8 cellular contexts compared by ENCODE assay signal in the genomic region with DNA sequence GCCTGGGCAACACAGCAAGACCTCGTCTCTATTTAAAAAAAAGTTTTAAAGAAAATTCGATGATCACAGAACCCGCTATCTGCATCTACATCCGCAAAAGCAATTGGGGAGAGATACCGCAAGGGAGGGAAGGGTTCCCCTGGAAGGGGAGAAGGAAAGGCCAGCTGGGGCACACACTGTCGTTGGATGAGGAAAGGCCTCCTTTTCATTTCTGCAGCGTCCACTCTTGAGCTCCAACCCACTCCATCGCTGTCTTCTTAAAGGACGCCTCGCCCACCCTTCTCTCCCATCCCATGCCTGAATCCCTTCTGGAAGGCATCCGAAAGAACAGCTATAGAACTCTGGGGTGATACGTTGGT. TPM values are rescaled to one million over a fixed set of nuclear protein-coding genes. Genes with fewer than 3 reads are reported as not detected.
A peak's percentile ranks its signal among the peaks of the same experiment; 100 is the strongest.
DNase-seq lines count a peak whose midpoint lies in the region; TF ChIP-seq lines count a peak whose summit lies in the region.

No MANE protein-coding gene starts in this region.

- intact Hi-C loops in esophagus muscularis mucosa (cut with DNase I): loop anchor here (10.0 kb wide), 1 partner anchor 226 kb away; a partner anchor contains a TSS

- no peak overlapping the region for H4K8ac ChIP-seq in neuronal stem cell (ENCODE audit: low read depth, low read length)

- peak overlapping the region; percentile 79 for H3K18ac ChIP-seq in neuronal stem cell (ENCODE audit: low read length)

- no peak overlapping the region for H2BK15ac ChIP-seq in neuronal stem cell (ENCODE audit: low read length)

- peak overlapping the region; percentile 72 for H3K4me3 ChIP-seq in AG10803 (ENCODE audit: low read length)
- H3K4me3 ChIP-seq in LNCaP clone FGC (ENCODE audit: low read depth, low read length): peak overlapping the region; percentile 60
- peak overlapping the region; percentile 49 to 62 (median 52) for H3K4me3 ChIP-seq in esophagus muscularis mucosa
- H3K4me3 ChIP-seq in neuronal stem cell (ENCODE audit: low read length in 2 of 2): peak overlapping the region; percentile 64 to 81

- H2BK120ac ChIP-seq in neuronal stem cell (ENCODE audit: low read depth, low read length): no peak overlapping the region

- H3K27ac ChIP-seq in esophagus muscularis mucosa (replicated peaks in 1 of 4) (no peak overlapping the region), neuronal stem cell (replicated peaks; ENCODE audit: low read length) (no peak overlapping the region)

- H3K9me3 ChIP-seq in esophagus muscularis mucosa (no peaks in the 10 kb centered on the region), neuronal stem cell (replicated peaks in 1 of 2; ENCODE audit: control insufficient read depth in 2 of 2, insufficient read depth in 1 of 2, low read depth in 1 of 2, low read length in 2 of 2) (no peaks in the 10 kb centered on the region)

- H3K4me1 ChIP-seq in esophagus muscularis mucosa (peaks cover 31 to 78% (median 60%) of the 10 kb centered on the region in 4 donors), neuronal stem cell (ENCODE audit: control insufficient read depth in 2 of 2, insufficient read depth in 1 of 2, low read depth in 1 of 2, low read length in 2 of 2) (peaks cover 20 to 22% of the 10 kb centered on the region in 2 donors)

- peak overlapping the region; percentile 78 for H3K4me2 ChIP-seq in neuronal stem cell (ENCODE audit: insufficient read depth, low read length, poor library complexity, severe bottlenecking)

- 50% methylated on average over 12 of the region's 12 CpGs for WGBS in esophagus muscularis mucosa
- no CpG with 5 or more reads among the region's 12 CpGs for WGBS in neuronal stem cell (ENCODE audit: extremely low coverage in 2 of 2, insufficient read length in 2 of 2, insufficient replicate concordance in 1 of 2), 2 donors

- TF ChIP-seq POLR2A in esophagus muscularis mucosa (IDR thresholded peaks at IDR 0.05; ENCODE audit: low read depth): no peak

- DNase-seq in AG10803 (ENCODE audit: low read depth): no peak
- no peak for DNase-seq in LNCaP clone FGC (ENCODE audit: low read depth)
- DNase-seq in esophagus muscularis mucosa (ENCODE audit: extremely low spot score): no peak
- DNase-seq in neuronal stem cell (ENCODE audit: low spot score): no peak
- no peak for DNase-seq in SKM-1 treated with dmso at 0.1 percent for 144 hours (lab: John Stamatoyannopoulos, UW; ENCODE audit: unreplicated experiment)
- DNase-seq in stimulated activated CD4-positive, alpha-beta T cell treated with anti-CD3 and anti-CD28 coated beads, Interleukin-4, amount 100 ng/mL, for 24 hours: no peak
- no peak for DNase-seq in ureter (ENCODE audit: low spot score)
- no peak for DNase-seq in NCI-H1694 (lab: John Stamatoyannopoulos, UW)

- H3K23ac ChIP-seq in neuronal stem cell (ENCODE audit: low read depth, low read length, poor library complexity): no peak overlapping the region

- TF ChIP-seq CTCF in AG10803 (conservative IDR thresholded peaks at IDR 0.05; ENCODE audit: low read length) (no peak), LNCaP clone FGC (IDR thresholded peaks at IDR 0.05; ENCODE audit: control insufficient read depth, extremely low read depth, insufficient read depth) (no peak), esophagus muscularis mucosa (IDR thresholded peaks at IDR 0.05) (no peak)

- H2BK12ac ChIP-seq in neuronal stem cell (ENCODE audit: low read length): no peak overlapping the region

- H3K4ac ChIP-seq in neuronal stem cell (ENCODE audit: low read length): no peak overlapping the region

- peak overlapping the region; percentile 75 for H3K9ac ChIP-seq in neuronal stem cell (ENCODE audit: low read depth, low read length, poor library complexity)

- H2AFZ ChIP-seq in neuronal stem cell (ENCODE audit: low read length): peak overlapping the region; percentile 94

- H2AK5ac ChIP-seq in neuronal stem cell (ENCODE audit: low read depth, low read length): no peak overlapping the region

- H3K79me1 ChIP-seq in neuronal stem cell (ENCODE audit: low read depth, low read length): peaks cover 3% of the 10 kb centered on the region

- H3K36me3 ChIP-seq in esophagus muscularis mucosa (peaks cover 12 to 31% (median 25%) of the 10 kb centered on the region in 4 donors), neuronal stem cell (replicated peaks in 1 of 2; ENCODE audit: control insufficient read depth in 2 of 2, insufficient read depth in 2 of 2, low read length in 2 of 2) (peaks cover 15 to 30% of the 10 kb centered on the region in 2 donors)

- no peak overlapping the region for H2BK5ac ChIP-seq in neuronal stem cell (ENCODE audit: low read length)

- H3K14ac ChIP-seq in neuronal stem cell (ENCODE audit: low read length): no peak overlapping the region

- no peak for TF ChIP-seq EP300 in esophagus muscularis mucosa (IDR thresholded peaks at IDR 0.05)

- H4K91ac ChIP-seq in neuronal stem cell (ENCODE audit: low read depth, low read length, poor library complexity): no peak overlapping the region

- peaks cover 4 to 43% (median 24%) of the 10 kb centered on the region in 4 donors for H3K27me3 ChIP-seq in esophagus muscularis mucosa
- peaks cover 0 to 8% (median 0%) of the 10 kb centered on the region in 3 experiments for H3K27me3 ChIP-seq in neuronal stem cell (ENCODE audit: control insufficient read depth in 3 of 3, insufficient read depth in 3 of 3, low read depth in 1 of 3, low read length in 3 of 3)

RNA-seq across cellular contexts. Expression of a gene that starts 3.2 kb away (rescaled TPM):
- total RNA-seq in esophagus muscularis mucosa (not detected), ureter (not detected)
- 9.0 TPM for polyA plus RNA-seq in neuronal stem cell (2013, experiment 1 of 2)
- 8.8 TPM for polyA plus RNA-seq in neuronal stem cell (2013, experiment 2 of 2)

RNA-seq across cellular contexts. Expression of a gene that starts 11.1 kb away (rescaled TPM):
- 100 to 1,000 TPM; 130 to 353 (median 204) TPM for total RNA-seq in esophagus muscularis mucosa
- polyA plus RNA-seq in neuronal stem cell (2013, experiment 1 of 2): 113 TPM
- 114 TPM for polyA plus RNA-seq in neuronal stem cell (2013, experiment 2 of 2)
- 155 TPM for total RNA-seq in ureter

RNA-seq across cellular contexts. Expression of a gene that starts 30.3 kb away (rescaled TPM):
- total RNA-seq in esophagus muscularis mucosa (1 to 10 TPM in 1 of 4 donors, under 1 TPM in 1, not detected in 2; under 0.01 to 1.2 TPM), ureter (not detected)
- polyA plus RNA-seq in neuronal stem cell (2013, experiment 1 of 2): 121 TPM
- 117 TPM for polyA plus RNA-seq in neuronal stem cell (2013, experiment 2 of 2)

RNA-seq across cellular contexts. Expression of a gene that starts 54.7 kb away (rescaled TPM):
- total RNA-seq in esophagus muscularis mucosa (1 to 10 TPM in 1 of 4 donors, under 1 TPM in 3; under 0.01 to 1.8 (median 0.30) TPM), ureter (0.31 TPM)
- 0.03 TPM for polyA plus RNA-seq in neuronal stem cell (2013, experiment 1 of 2)
- polyA plus RNA-seq in neuronal stem cell (2013, experiment 2 of 2): 0.01 TPM
